9 cellular contexts compared by ENCODE assay signal in genomic region chr13:40688781-40689180, GRCh38.
"Had no signal": no experiment of that assay in that cellular context is flagged by ENCODE, and none has a peak within 500 bp of the region (broad histone marks: within the 10 kb centered on the region; RNA-seq: fewer than 3 reads in every experiment).

No MANE protein-coding gene starts in this region.

- DNase-seq: GOT3, H7, HFFc6, KBM-7 had no signal

- H3K9me3 Mint-ChIP-seq: HFFc6, IgD-negative memory B cell had no signal

- H3K4me3 ChIP-seq: HAP-1 had no signal

- H3K27me3 Mint-ChIP-seq: IgD-negative memory B cell had no signal

- H3K9me3 ChIP-seq: HAP-1 had no signal

- ATAC-seq: HCT116, HepG2 had no signal

- H3K36me3 ChIP-seq: HAP-1 had no signal

- H3K27ac ChIP-seq: HL-60 had no signal

- H3K27ac Mint-ChIP-seq: HFFc6, IgD-negative memory B cell had no signal

- H3K4me3 Mint-ChIP-seq: HFFc6, IgD-negative memory B cell had no signal
